In genomic region chr2:200665626-200666453, GRCh38 we compare ENCODE assay signal across 26 cellular contexts.
"Had no signal": no experiment of that assay in that cellular context is flagged by ENCODE, and none has a peak within 500 bp of the region (broad histone marks: within the 10 kb centered on the region; RNA-seq: fewer than 3 reads in every experiment).

No MANE protein-coding gene starts in this region.

- H3K36me3 ChIP-seq: ascending aorta, heart left ventricle, left lung, lower lobe of right lung, neural progenitor cell, transverse colon had no signal

- H3K4me3 ChIP-seq: ascending aorta, heart left ventricle, left lung, lower lobe of right lung, neural progenitor cell, skin epidermis, testis, transverse colon had no signal

- DNase-seq: activated B cell treated with CpG ODN at 0.5 μM for 24 hours; activated CD4-positive, alpha-beta T cell treated with anti-CD3 and anti-CD28 coated beads, Interleukin-2, amount 50 U/mL, for 1 hour; activated CD8-positive, alpha-beta T cell treated with anti-CD3 and anti-CD28 coated beads, Interleukin-2, amount 10 ng/mL, durations not matched to agents 7 days and 5 days; activated naive CD4-positive, alpha-beta T cell treated with Interleukin-2 at 50 U/mL for 16 hours; activated T-cell treated with anti-CD3 and anti-CD28 coated beads for 4 hours; activated T-cell treated with anti-CD3 and anti-CD28 coated beads, Interleukin-2, amount 50 U/mL, for 72 hours; foreskin keratinocyte; heart left ventricle; kidney glomerular epithelial cell; left lung; lower lobe of right lung; mesenchymal stem cell; natural killer cell; stimulated activated CD4-positive, alpha-beta T cell treated with anti-CD3 and anti-CD28 coated beads, Interleukin-12 subunit alpha, Interleukin-12 subunit beta, amount 100 ng/mL, for 4 hours; stimulated activated CD4-positive, alpha-beta T cell treated with anti-CD3 and anti-CD28 coated beads, Interleukin-4, amount 100 ng/mL, for 1 hour; stimulated activated naive CD8-positive, alpha-beta T cell treated with anti-CD3 and anti-CD28 coated beads, Interleukin-15, Interleukin-2, amounts not matched to agents 100 U/mL and 50 U/mL, for 24 hours; T-helper 17 cell; T1000; testis; transverse colon had no signal

- H3K27me3 ChIP-seq: ascending aorta, foreskin keratinocyte, heart left ventricle, left lung, neural progenitor cell, testis, transverse colon had no signal

- ATAC-seq: activated CD8-positive, alpha-beta T cell treated with anti-CD3 and anti-CD28 coated beads, Interleukin-2, amount 10 ng/mL, durations not matched to agents 7 days and 5 days; activated T-cell treated with anti-CD3 and anti-CD28 coated beads, Interleukin-2, amount 50 U/mL, for 72 hours; foreskin keratinocyte; heart left ventricle; left lung; lower lobe of right lung; natural killer cell; sciatic nerve; stimulated activated naive CD8-positive, alpha-beta T cell treated with anti-CD3 and anti-CD28 coated beads, Interleukin-15, Interleukin-2, amounts not matched to agents 100 U/mL and 50 U/mL, for 24 hours; T-helper 17 cell had no signal

- H3K4me1 ChIP-seq: ascending aorta, heart left ventricle, left lung, lower lobe of right lung, neural progenitor cell, testis, transverse colon had no signal

- FAIRE-seq: endothelial cell of umbilical vein, urothelium cell line had no signal

- H3K9me3 ChIP-seq: ascending aorta, heart left ventricle, left lung, lower lobe of right lung, testis, transverse colon had no signal
